Comparison of ENCODE assay signal across 34 cellular contexts in the genomic region with DNA sequence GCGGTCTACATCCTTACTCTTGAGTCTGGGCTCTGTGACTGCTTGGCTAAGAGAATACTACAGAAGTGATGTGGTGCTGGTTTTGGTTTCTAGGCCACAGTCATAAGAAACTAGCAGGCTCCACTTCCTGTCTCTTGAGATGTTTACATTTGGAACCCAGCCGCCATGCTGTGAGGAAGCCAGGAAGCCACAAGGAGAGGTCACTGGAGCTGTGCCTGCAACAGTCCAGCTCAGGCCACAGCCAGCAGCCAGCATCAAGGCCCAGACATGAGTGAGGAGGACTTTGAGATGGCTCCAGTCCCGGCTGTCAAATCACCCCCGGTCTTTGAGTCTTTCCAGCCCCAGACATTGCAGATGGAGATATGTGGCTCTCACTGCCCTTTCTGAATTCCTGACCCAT. TPM values are rescaled to one million over a fixed set of nuclear protein-coding genes. Genes with fewer than 3 reads are reported as not detected.
DNase-seq lines count a peak whose midpoint lies in the region; ATAC-seq and TF ChIP-seq lines count a peak whose summit lies in the region.
"Had no signal": no experiment of that assay in that cellular context is flagged by ENCODE, and none has a peak within 500 bp of the region (broad histone marks: within the 10 kb centered on the region; RNA-seq: fewer than 3 reads in every experiment).

No MANE protein-coding gene starts in this region.

- no peaks in the 10 kb centered on the region for H4K20me1 ChIP-seq in MM.1S (ENCODE audit: insufficient read depth, low read length)

- H3K9me3 Mint-ChIP-seq in activated CD8-positive, alpha-beta memory T cell treated with anti-CD3 and anti-CD28 coated beads, Interleukin-2, amount 10 ng/mL, durations not matched to agents 7 days and 5 days (ENCODE audit: low read depth): peaks cover 5% of the 10 kb centered on the region
- H3K9me3 Mint-ChIP-seq in activated CD8-positive, alpha-beta T cell treated with anti-CD3 and anti-CD28 coated beads, Interleukin-2, amount 10 ng/mL, durations not matched to agents 7 days and 5 days (ENCODE audit: insufficient read depth): peaks cover 3% of the 10 kb centered on the region
- peaks cover 0 to 3% (median 0%) of the 10 kb centered on the region in 3 donors for H3K9me3 Mint-ChIP-seq in T-cell
- H3K9me3 Mint-ChIP-seq: CD4-positive, alpha-beta T cell had no signal

- peaks cover 6% of the 10 kb centered on the region for H3K36me3 Mint-ChIP-seq in activated CD8-positive, alpha-beta memory T cell treated with anti-CD3 and anti-CD28 coated beads, Interleukin-2, amount 10 ng/mL, durations not matched to agents 7 days and 5 days
- peaks cover 4% of the 10 kb centered on the region for H3K36me3 Mint-ChIP-seq in activated CD8-positive, alpha-beta T cell treated with anti-CD3 and anti-CD28 coated beads, Interleukin-2, amount 10 ng/mL, durations not matched to agents 7 days and 5 days (ENCODE audit: low read depth)
- no peaks in the 10 kb centered on the region for H3K36me3 Mint-ChIP-seq in T-cell
- H3K36me3 Mint-ChIP-seq: brain had no signal

- H3K27me3 Mint-ChIP-seq in activated CD8-positive, alpha-beta memory T cell treated with anti-CD3 and anti-CD28 coated beads, Interleukin-2, amount 10 ng/mL, durations not matched to agents 7 days and 5 days: no peaks in the 10 kb centered on the region
- peaks cover 8% of the 10 kb centered on the region for H3K27me3 Mint-ChIP-seq in activated CD8-positive, alpha-beta T cell treated with anti-CD3 and anti-CD28 coated beads, Interleukin-2, amount 10 ng/mL, durations not matched to agents 7 days and 5 days (ENCODE audit: low read depth)
- peaks cover 7 to 10% of the 10 kb centered on the region in 2 donors for H3K27me3 Mint-ChIP-seq in T-cell

- peak; percentile 90 for ATAC-seq in activated CD8-positive, alpha-beta memory T cell treated with anti-CD3 and anti-CD28 coated beads, Interleukin-2, amount 10 ng/mL, durations not matched to agents 7 days and 5 days
- ATAC-seq in GM21529 (IDR thresholded peaks at IDR 0.05; ENCODE audit: unreplicated experiment) (peak; percentile 57), T-cell (replicated peaks in 1 of 4) (no peak)
- no peak for ATAC-seq in activated CD8-positive, alpha-beta T cell treated with anti-CD3 and anti-CD28 coated beads, Interleukin-2, amount 10 ng/mL, durations not matched to agents 7 days and 5 days
- ATAC-seq: K562; naive thymus-derived CD8-positive, alpha-beta T cell; Panc1 had no signal

- H3K79me2 ChIP-seq in MM.1S (ENCODE audit: low read length): no peaks in the 10 kb centered on the region
- H3K79me2 ChIP-seq: hepatocyte had no signal

- H3K9me3 ChIP-seq in MM.1S (replicated peaks; ENCODE audit: insufficient read depth, low read length): no peaks in the 10 kb centered on the region
- H3K9me3 ChIP-seq: psoas muscle, transverse colon had no signal

- no peak overlapping the region for H3K27ac ChIP-seq in MM.1S (ENCODE audit: low read length)
- H3K27ac ChIP-seq: dorsolateral prefrontal cortex, esophagus muscularis mucosa, hepatocyte, psoas muscle, transverse colon had no signal

- no peaks in the 10 kb centered on the region for H3K27me3 ChIP-seq in MM.1S (replicated peaks; ENCODE audit: insufficient read depth, low read length)
- H3K27me3 ChIP-seq: dorsolateral prefrontal cortex, esophagus muscularis mucosa, hepatocyte, transverse colon had no signal

- no peak overlapping the region for H2AFZ ChIP-seq in MM.1S (ENCODE audit: low read length)
- H2AFZ ChIP-seq: hepatocyte had no signal

- TF ChIP-seq CTCF in MM.1S (IDR thresholded peaks at IDR 0.05; ENCODE audit: low read length): no peak

- H3F3A ChIP-seq in MM.1S (ENCODE audit: insufficient read depth, low read length): no peaks in the 10 kb centered on the region

- CTCF ChIA-PET in activated CD8-positive, alpha-beta memory T cell treated with anti-CD3 and anti-CD28 coated beads, Interleukin-2, amount 10 ng/mL, durations not matched to agents 7 days and 5 days (lab: Charles Lee): interaction anchor here (1.3 to 1.4 kb wide), 2 partner anchors 10 to 25 kb away, joined by 4 to 5 read pairs; no protein-coding TSS in a partner anchor
- CTCF ChIA-PET in activated CD8-positive, alpha-beta T cell treated with anti-CD3 and anti-CD28 coated beads, Interleukin-2, amount 10 ng/mL, durations not matched to agents 7 days and 5 days (lab: Charles Lee): interaction anchor here (1.3 kb wide), 1 partner anchor 222 kb away, joined by 3 read pairs; no protein-coding TSS in a partner anchor
- CTCF ChIA-PET in T-cell (lab: Charles Lee): no interaction called here

- POLR2A ChIA-PET in activated CD8-positive, alpha-beta T cell treated with anti-CD3 and anti-CD28 coated beads, Interleukin-2, amount 10 ng/mL, durations not matched to agents 7 days and 5 days (lab: Charles Lee): no interaction called here
- POLR2A ChIA-PET in T-cell (lab: Charles Lee): no interaction called here

- no peaks in the 10 kb centered on the region for H3K4me1 ChIP-seq in MM.1S (ENCODE audit: low read length)
- H3K4me1 ChIP-seq: esophagus muscularis mucosa, psoas muscle, transverse colon had no signal

- peak overlapping the region; percentile 54 for H3K27ac Mint-ChIP-seq in activated CD8-positive, alpha-beta memory T cell treated with anti-CD3 and anti-CD28 coated beads, Interleukin-2, amount 10 ng/mL, durations not matched to agents 7 days and 5 days
- peak overlapping the region; percentile 64 for H3K27ac Mint-ChIP-seq in activated CD8-positive, alpha-beta T cell treated with anti-CD3 and anti-CD28 coated beads, Interleukin-2, amount 10 ng/mL, durations not matched to agents 7 days and 5 days
- no peak overlapping the region for H3K27ac Mint-ChIP-seq in T-cell
- H3K27ac Mint-ChIP-seq: brain; CD4-positive, alpha-beta T cell; naive thymus-derived CD8-positive, alpha-beta T cell had no signal

- no peak overlapping the region for H3K4me3 Mint-ChIP-seq in activated CD8-positive, alpha-beta memory T cell treated with anti-CD3 and anti-CD28 coated beads, Interleukin-2, amount 10 ng/mL, durations not matched to agents 7 days and 5 days
- no peak overlapping the region for H3K4me3 Mint-ChIP-seq in activated CD8-positive, alpha-beta T cell treated with anti-CD3 and anti-CD28 coated beads, Interleukin-2, amount 10 ng/mL, durations not matched to agents 7 days and 5 days
- no peak overlapping the region for H3K4me3 Mint-ChIP-seq in T-cell
- H3K4me3 Mint-ChIP-seq: brain; CD4-positive, alpha-beta T cell; naive thymus-derived CD8-positive, alpha-beta T cell had no signal

- H3K9me2 ChIP-seq in MM.1S (replicated peaks; ENCODE audit: insufficient read depth, low read length): no peaks in the 10 kb centered on the region

- H3K9ac ChIP-seq in MM.1S (ENCODE audit: low read length): no peak overlapping the region

- DNase-seq in activated CD8-positive, alpha-beta memory T cell treated with anti-CD3 and anti-CD28 coated beads, Interleukin-2, amount 10 ng/mL, durations not matched to agents 7 days and 5 days: peak; percentile 78
- no peak for DNase-seq in activated CD8-positive, alpha-beta memory T cell treated with anti-CD3 and anti-CD28 coated beads for 24 hours
- peak; percentile 2 for DNase-seq in EH (ENCODE audit: low read depth)
- DNase-seq in activated CD8-positive, alpha-beta T cell treated with anti-CD3 and anti-CD28 coated beads, Interleukin-2, amount 10 ng/mL, durations not matched to agents 7 days and 5 days: peak; percentile 49
- DNase-seq in SIG-M5 (lab: John Stamatoyannopoulos, UW): no peak
- DNase-seq in MM.1S: no peak
- DNase-seq in T-cell: no peak
- DNase-seq: activated gamma-delta T cell; amniotic stem cell; CD4-positive, alpha-beta T cell; DND-41; dorsolateral prefrontal cortex; foreskin melanocyte; naive thymus-derived CD8-positive, alpha-beta T cell; NCI-H1417 treated with DMSO at 0.1 percent for 48 hours; NCI-H2029 treated with DMSO at 0.1 percent for 48 hours; NCI-H526; SHP77 treated with DMSO at 0.1 percent for 48 hours; stimulated activated CD4-positive, alpha-beta T cell treated with anti-CD3 and anti-CD28 coated beads, Interleukin-4, amount 100 ng/mL, for 1 hour; SW 1271; T-helper 9 cell; transverse colon had no signal

- no peak overlapping the region for H3K4me2 ChIP-seq in MM.1S (ENCODE audit: low read depth, low read length)
- H3K4me2 ChIP-seq: hepatocyte had no signal

- H3K4me3 ChIP-seq in MM.1S (ENCODE audit: low read length): no peak overlapping the region
- H3K4me3 ChIP-seq: dorsolateral prefrontal cortex, esophagus muscularis mucosa, hepatocyte, K562, lung, psoas muscle, transverse colon had no signal

- H3K36me3 ChIP-seq in MM.1S (replicated peaks; ENCODE audit: insufficient read depth, low read length): no peaks in the 10 kb centered on the region
- H3K36me3 ChIP-seq: esophagus muscularis mucosa, transverse colon had no signal

- peaks cover 15% of the 10 kb centered on the region for H3K4me1 Mint-ChIP-seq in activated CD8-positive, alpha-beta memory T cell treated with anti-CD3 and anti-CD28 coated beads, Interleukin-2, amount 10 ng/mL, durations not matched to agents 7 days and 5 days
- peaks cover 15% of the 10 kb centered on the region for H3K4me1 Mint-ChIP-seq in activated CD8-positive, alpha-beta T cell treated with anti-CD3 and anti-CD28 coated beads, Interleukin-2, amount 10 ng/mL, durations not matched to agents 7 days and 5 days (ENCODE audit: low read depth)
- H3K4me1 Mint-ChIP-seq in T-cell: no peaks in the 10 kb centered on the region
- H3K4me1 Mint-ChIP-seq: brain; naive thymus-derived CD8-positive, alpha-beta T cell had no signal

RNA-seq across cellular contexts. Expression of gene FAM181A, which starts 12.9 kb away (rescaled TPM):
- total RNA-seq in activated CD8-positive, alpha-beta memory T cell treated with anti-CD3 and anti-CD28 coated beads, Interleukin-2, amount 10 ng/mL, durations not matched to agents 7 days and 5 days: not detected
- not detected for total RNA-seq in activated CD8-positive, alpha-beta T cell treated with anti-CD3 and anti-CD28 coated beads, Interleukin-2, amount 10 ng/mL, durations not matched to agents 7 days and 5 days
- total RNA-seq in T-cell: not detected
- total RNA-seq: A673; CD4-positive, alpha-beta T cell; esophagus muscularis mucosa; H4; hepatocyte; HT-29; K562; naive thymus-derived CD8-positive, alpha-beta T cell; omental fat pad; psoas muscle; transverse colon had no signal

Comparison
In these comparisons a context has a peak if more than half of its experiments do, and no peak if none do; other contexts are left out.
1. DNase-seq: peak in activated CD8-positive, alpha-beta memory T cell treated with anti-CD3 and anti-CD28 coated beads, Interleukin-2, amount 10 ng/mL, durations not matched to agents 7 days and 5 days (single experiment), EH (single experiment) and activated CD8-positive, alpha-beta T cell treated with anti-CD3 and anti-CD28 coated beads, Interleukin-2, amount 10 ng/mL, durations not matched to agents 7 days and 5 days (single experiment); none in activated CD8-positive, alpha-beta memory T cell treated with anti-CD3 and anti-CD28 coated beads for 24 hours (single experiment), SIG-M5 (single experiment), MM.1S (single experiment) and T-cell (0 of 34).
2. ATAC-seq: peak in activated CD8-positive, alpha-beta memory T cell treated with anti-CD3 and anti-CD28 coated beads, Interleukin-2, amount 10 ng/mL, durations not matched to agents 7 days and 5 days (single experiment) and GM21529 (single experiment); none in activated CD8-positive, alpha-beta T cell treated with anti-CD3 and anti-CD28 coated beads, Interleukin-2, amount 10 ng/mL, durations not matched to agents 7 days and 5 days (single experiment) and T-cell (0 of 4).
3. H3K27ac Mint-ChIP-seq: peak in activated CD8-positive, alpha-beta memory T cell treated with anti-CD3 and anti-CD28 coated beads, Interleukin-2, amount 10 ng/mL, durations not matched to agents 7 days and 5 days (single experiment) and activated CD8-positive, alpha-beta T cell treated with anti-CD3 and anti-CD28 coated beads, Interleukin-2, amount 10 ng/mL, durations not matched to agents 7 days and 5 days (single experiment); none in T-cell (0 of 2).
4. CTCF ChIA-PET loops: an anchor here in activated CD8-positive, alpha-beta memory T cell treated with anti-CD3 and anti-CD28 coated beads, Interleukin-2, amount 10 ng/mL, durations not matched to agents 7 days and 5 days (1.3 to 1.4 kb wide) and activated CD8-positive, alpha-beta T cell treated with anti-CD3 and anti-CD28 coated beads, Interleukin-2, amount 10 ng/mL, durations not matched to agents 7 days and 5 days (1.3 kb wide); none called in T-cell.